ENCODE assay signal across 21 cellular contexts in genomic region chrX:8237718-8238117, GRCh38.
A peak's percentile ranks its signal among the peaks of the same experiment; 100 is the strongest.
DNase-seq lines count a peak whose midpoint lies in the region; ATAC-seq, FAIRE-seq and TF ChIP-seq lines count a peak whose summit lies in the region.
"Had no signal": no experiment of that assay in that cellular context is flagged by ENCODE, and none has a peak within 500 bp of the region (broad histone marks: within the 10 kb centered on the region; RNA-seq: fewer than 3 reads in every experiment).

No MANE protein-coding gene starts in this region.

- no peak overlapping the region for H3K4me3 Mint-ChIP-seq in WTC11
- H3K4me3 Mint-ChIP-seq in type B pancreatic cell, result no peak overlapping the region
- H3K4me3 Mint-ChIP-seq: CD4-positive, CD25-positive, alpha-beta regulatory T cell; T-helper 17 cell had no signal

- no TSS peak for BruUV-seq in HepG2 (replicated peaks; lab: Mats Ljungman, UMichigan)

- H3K4me1 ChIP-seq in HepG2 (ENCODE audit: insufficient read depth, low read length) (no peaks in the 10 kb centered on the region), right lobe of liver (no peaks in the 10 kb centered on the region), ascending aorta (no peaks in the 10 kb centered on the region)
- H3K4me1 ChIP-seq: Caco-2 had no signal

- TF ChIP-seq RAD21 in HepG2 (CRISPR knock-in tag; IDR thresholded peaks at IDR 0.05), result no peak

- H3K4me3 ChIP-seq in HepG2 (replicated peaks in 1 of 3; ENCODE audit: insufficient read depth in 1 of 3, low read depth in 2 of 3, low read length in 3 of 3), result no peak overlapping the region
- no peak overlapping the region for H3K4me3 ChIP-seq in right lobe of liver
- no peak overlapping the region for H3K4me3 ChIP-seq in dorsolateral prefrontal cortex
- H3K4me3 ChIP-seq in ascending aorta, result no peak overlapping the region

- no peaks in the 10 kb centered on the region for H3K27me3 ChIP-seq in HepG2 (ENCODE audit: control insufficient read depth in 1 of 2, insufficient read depth in 2 of 2, low read length in 2 of 2)
- H3K27me3 ChIP-seq in right lobe of liver, result no peaks in the 10 kb centered on the region
- H3K27me3 ChIP-seq in dorsolateral prefrontal cortex, result peaks cover 0 to 11% (median 0%) of the 10 kb centered on the region in 45 donors
- no peaks in the 10 kb centered on the region for H3K27me3 ChIP-seq in ascending aorta

- peak; percentile 0 for DNase-seq in HepG2 (ENCODE audit: low spot score)
- no peak for DNase-seq in right lobe of liver
- peak; percentile 1 for DNase-seq in NCI-H526 treated with DMSO at 0.1 percent for 48 hours (lab: John Stamatoyannopoulos, UW)
- DNase-seq in WTC11 (ENCODE audit: low spot score), result no peak
- DNase-seq in type B pancreatic cell (ENCODE audit: extremely low spot score, unreplicated experiment), result no peak
- DNase-seq in dorsolateral prefrontal cortex, result no peak
- no peak for DNase-seq in ascending aorta (ENCODE audit: low spot score in 2 of 2)
- DNase-seq: Caco-2; CD4-positive, CD25-positive, alpha-beta regulatory T cell; DND-41; GF-D8; NCI-H1105; NCI-H187 treated with DMSO at 0.1 percent for 48 hours; NCI-H2171 treated with DMSO at 0.1 percent for 48 hours; NCI-H446 treated with DMSO at 0.1 percent for 48 hours; RPMI8226; SIG-M5; T-helper 17 cell had no signal

- H3K27ac ChIP-seq in HepG2 (ENCODE audit: extremely low read length, insufficient read depth, low read length) (no peak overlapping the region), right lobe of liver (no peak overlapping the region), dorsolateral prefrontal cortex (no peak overlapping the region), ascending aorta (no peak overlapping the region)

- no peaks in the 10 kb centered on the region for H3K36me3 ChIP-seq in HepG2 (replicated peaks in 1 of 2; ENCODE audit: control insufficient read depth in 1 of 2, insufficient read depth in 2 of 2, low read length in 2 of 2)
- no peaks in the 10 kb centered on the region for H3K36me3 ChIP-seq in right lobe of liver
- no peaks in the 10 kb centered on the region for H3K36me3 ChIP-seq in ascending aorta

- H3K9me3 ChIP-seq in HepG2 (ENCODE audit: low read length), result no peaks in the 10 kb centered on the region
- H3K9me3 ChIP-seq in right lobe of liver, result no peaks in the 10 kb centered on the region
- H3K9me3 ChIP-seq in ascending aorta, result no peaks in the 10 kb centered on the region
- H3K9me3 ChIP-seq: Caco-2 had no signal

- no peak for TF ChIP-seq POLR2A in HepG2 (IDR thresholded peaks at IDR 0.05; ENCODE audit: insufficient read depth in 1 of 2, low read depth in 2 of 2, low read length in 2 of 2)
- no peak for TF ChIP-seq POLR2A in right lobe of liver (IDR thresholded peaks at IDR 0.05)

- H3K9ac ChIP-seq in HepG2 (ENCODE audit: insufficient read depth, low read depth, low read length), result no peak overlapping the region

- H3K36me3 Mint-ChIP-seq in WTC11, result no peaks in the 10 kb centered on the region
- H3K36me3 Mint-ChIP-seq in type B pancreatic cell, result no peaks in the 10 kb centered on the region
- H3K36me3 Mint-ChIP-seq: CD4-positive, CD25-positive, alpha-beta regulatory T cell had no signal

- 53% methylated on average over 6 of the region's 6 CpGs for WGBS in HepG2 (ENCODE audit: low lambda C conversion rate)
- 100% methylated on average over 1 of the region's 6 CpGs for WGBS in right lobe of liver (ENCODE audit: insufficient coverage, low coverage, low lambda C conversion rate, missing lambda C conversion rate)

- H3K27ac Mint-ChIP-seq in WTC11 (no peak overlapping the region), type B pancreatic cell (no peak overlapping the region)
- H3K27ac Mint-ChIP-seq: CD4-positive, CD25-positive, alpha-beta regulatory T cell; T-helper 17 cell had no signal

- FAIRE-seq in HepG2 (lab: Jason Lieb, UNC), result no peak
- FAIRE-seq: GM12892, H54 had no signal

- intact Hi-C loops in HepG2 (cut with micrococcal nuclease; ENCODE audit: unreplicated experiment) (no loop called here), right lobe of liver (cut with DNase I) (no loop called here), dorsolateral prefrontal cortex (cut with DNase I) (no loop called here), ascending aorta (cut with DNase I) (no loop called here)

- H3K4me1 Mint-ChIP-seq in WTC11 (no peaks in the 10 kb centered on the region), type B pancreatic cell (ENCODE audit: unreplicated experiment) (no peaks in the 10 kb centered on the region)
- H3K4me1 Mint-ChIP-seq: CD4-positive, CD25-positive, alpha-beta regulatory T cell; T-helper 17 cell had no signal

- in situ Hi-C loops in HepG2 (cut with HindIII; ENCODE audit: extremely low pct_ligation_motif_present, low pct_unique_long_range_greater_than_20kb), result no loop called here

- TF ChIP-seq EP300 in HepG2 (IDR thresholded peaks at IDR 0.05; ENCODE audit: low read depth in 2 of 2, low read length in 2 of 2), result no peak
- no peak for TF ChIP-seq EP300 in HepG2 (CRISPR knock-in tag; IDR thresholded peaks at IDR 0.05; ENCODE audit: borderline replicate concordance)

- H2AFZ ChIP-seq in HepG2 (ENCODE audit: low read length), result no peak overlapping the region

- H3K27me3 Mint-ChIP-seq in WTC11 (ENCODE audit: low read depth) (no peaks in the 10 kb centered on the region; the same call in 1 of the 2 replicates), type B pancreatic cell (no peaks in the 10 kb centered on the region)
- H3K27me3 Mint-ChIP-seq: CD4-positive, CD25-positive, alpha-beta regulatory T cell; T-helper 17 cell had no signal

- H4K20me1 ChIP-seq in HepG2 (ENCODE audit: insufficient read depth, low read length), result no peaks in the 10 kb centered on the region

- no peaks in the 10 kb centered on the region for H3K9me3 Mint-ChIP-seq in WTC11
- H3K9me3 Mint-ChIP-seq in type B pancreatic cell, result no peaks in the 10 kb centered on the region

- ATAC-seq in HepG2 (peak; percentile 51; the same call in 1 of the 3 replicates), right lobe of liver (no peak), WTC11 (peak; percentile 51), GM18502 (IDR thresholded peaks at IDR 0.05; ENCODE audit: poor library complexity, unreplicated experiment) (no peak)
- ATAC-seq: T-helper 17 cell had no signal

- CTCF ChIA-PET in HepG2 (lab: Yijun Ruan, JAX; ENCODE audit: low intra/inter-chr PET ratio, low total read pairs) (no interaction called here), WTC11 (lab: Charles Lee) (interaction anchor here (0.5 to 0.8 kb wide), 2 partner anchors 15 to 506 kb away, joined by 3 to 4 read pairs; no protein-coding TSS in a partner anchor)

- no peak overlapping the region for H3K4me2 ChIP-seq in HepG2 (ENCODE audit: low read depth, low read length)

- no peaks in the 10 kb centered on the region for H3K79me2 ChIP-seq in HepG2 (ENCODE audit: insufficient read depth, low read length)

- POLR2A ChIA-PET in HepG2 (lab: Yijun Ruan, JAX) (no interaction called here), WTC11 (lab: Charles Lee) (no interaction called here)

- TF ChIP-seq CTCF in HepG2 (CRISPR knock-in tag; IDR thresholded peaks at IDR 0.05) (no peak), right lobe of liver (IDR thresholded peaks at IDR 0.05) (no peak), WTC11 (IDR thresholded peaks at IDR 0.05) (no peak), type B pancreatic cell (conservative IDR thresholded peaks at IDR 0.05) (peak; percentile 43), dorsolateral prefrontal cortex (IDR thresholded peaks at IDR 0.05 in 54 of 56, conservative IDR thresholded peaks at IDR 0.05 in 2 of 56; ENCODE audit: low read depth in 1 of 56, partially characterized antibody in 56 of 56) (no peak), ascending aorta (IDR thresholded peaks at IDR 0.05) (no peak)

TF ChIP-seq in HepG2, 621 proteins besides CTCF, POLR2A, EP300 and RAD21 (continues in another document):
- TF ChIP-seq TEAD2 (CRISPR knock-in tag; IDR thresholded peaks at IDR 0.05), result no peak
- no peak for TF ChIP-seq RFX5 (IDR thresholded peaks at IDR 0.05; ENCODE audit: low read depth, low read length)
- TF ChIP-seq, protein P1, sequence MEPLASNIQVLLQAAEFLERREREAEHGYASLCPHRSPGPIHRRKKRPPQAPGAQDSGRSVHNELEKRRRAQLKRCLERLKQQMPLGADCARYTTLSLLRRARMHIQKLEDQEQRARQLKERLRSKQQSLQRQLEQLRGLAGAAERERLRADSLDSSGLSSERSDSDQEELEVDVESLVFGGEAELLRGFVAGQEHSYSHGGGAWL (CRISPR knock-in tag; IDR thresholded peaks at IDR 0.05), result no peak
- no peak for TF ChIP-seq MTA1 (CRISPR knock-in tag; IDR thresholded peaks at IDR 0.05; ENCODE audit: borderline replicate concordance)
- TF ChIP-seq ZNF737 (CRISPR knock-in tag; IDR thresholded peaks at IDR 0.05; ENCODE audit: borderline replicate concordance), result no peak
- no peak for TF ChIP-seq POLR2G (IDR thresholded peaks at IDR 0.05; ENCODE audit: low read depth, low read length)

TF ChIP-seq in WTC11, 78 proteins besides CTCF, POLR2A, EP300 and RAD21 (continues in another document):
- no peak for TF ChIP-seq ZNF219 (CRISPR knock-in tag; IDR thresholded peaks at IDR 0.05; ENCODE audit: borderline replicate concordance)
- TF ChIP-seq TCF7 (CRISPR knock-in tag; IDR thresholded peaks at IDR 0.05; ENCODE audit: low read depth), result no peak
- TF ChIP-seq, protein P2, sequence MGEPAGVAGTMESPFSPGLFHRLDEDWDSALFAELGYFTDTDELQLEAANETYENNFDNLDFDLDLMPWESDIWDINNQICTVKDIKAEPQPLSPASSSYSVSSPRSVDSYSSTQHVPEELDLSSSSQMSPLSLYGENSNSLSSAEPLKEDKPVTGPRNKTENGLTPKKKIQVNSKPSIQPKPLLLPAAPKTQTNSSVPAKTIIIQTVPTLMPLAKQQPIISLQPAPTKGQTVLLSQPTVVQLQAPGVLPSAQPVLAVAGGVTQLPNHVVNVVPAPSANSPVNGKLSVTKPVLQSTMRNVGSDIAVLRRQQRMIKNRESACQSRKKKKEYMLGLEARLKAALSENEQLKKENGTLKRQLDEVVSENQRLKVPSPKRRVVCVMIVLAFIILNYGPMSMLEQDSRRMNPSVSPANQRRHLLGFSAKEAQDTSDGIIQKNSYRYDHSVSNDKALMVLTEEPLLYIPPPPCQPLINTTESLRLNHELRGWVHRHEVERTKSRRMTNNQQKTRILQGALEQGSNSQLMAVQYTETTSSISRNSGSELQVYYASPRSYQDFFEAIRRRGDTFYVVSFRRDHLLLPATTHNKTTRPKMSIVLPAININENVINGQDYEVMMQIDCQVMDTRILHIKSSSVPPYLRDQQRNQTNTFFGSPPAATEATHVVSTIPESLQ (CRISPR knock-in tag; IDR thresholded peaks at IDR 0.05), result no peak
- TF ChIP-seq NR2C2 (CRISPR knock-in tag; IDR thresholded peaks at IDR 0.05), result no peak
- TF ChIP-seq ETV6 (CRISPR knock-in tag; IDR thresholded peaks at IDR 0.05), result no peak

Comparison
In these comparisons a context has a peak if more than half of its experiments do, and no peak if none do; other contexts are left out.
1. ATAC-seq: peak in HepG2 (single experiment) and WTC11 (single experiment); none in right lobe of liver (0 of 4) and GM18502 (single experiment).
2. DNase-seq: peak in HepG2 (single experiment) and NCI-H526 treated with DMSO at 0.1 percent for 48 hours (single experiment); none in right lobe of liver (0 of 3), WTC11 (single experiment), type B pancreatic cell (single experiment), dorsolateral prefrontal cortex (0 of 10) and ascending aorta (0 of 2).